1 cellular context compared by ENCODE assay signal in genomic region chr12:63966603-63966975, GRCh38.
TF ChIP-seq lines count a peak whose summit lies in the region.

No MANE protein-coding gene starts in this region.

TF ChIP-seq in IMR-90, 13 proteins besides CTCF, POLR2A, EP300 and RAD21 (continued from another document):
- TF ChIP-seq ELK1 (IDR thresholded peaks at IDR 0.05; ENCODE audit: borderline replicate concordance, low read depth, low read length), result no peak
- no peak for TF ChIP-seq BHLHE40 (IDR thresholded peaks at IDR 0.05; ENCODE audit: low read depth, low read length)
- TF ChIP-seq CEBPB (IDR thresholded peaks at IDR 0.05; ENCODE audit: low read depth, low read length), result no peak
- no peak for TF ChIP-seq USF2 (IDR thresholded peaks at IDR 0.05; ENCODE audit: low read depth, low read length)
- TF ChIP-seq FOS (IDR thresholded peaks at IDR 0.05; ENCODE audit: low read depth, low read length), result no peak
TF ChIP-seq in IMR-90: peak in this region for 0.
